18 cellular contexts compared by ENCODE assay signal in the genomic region with DNA sequence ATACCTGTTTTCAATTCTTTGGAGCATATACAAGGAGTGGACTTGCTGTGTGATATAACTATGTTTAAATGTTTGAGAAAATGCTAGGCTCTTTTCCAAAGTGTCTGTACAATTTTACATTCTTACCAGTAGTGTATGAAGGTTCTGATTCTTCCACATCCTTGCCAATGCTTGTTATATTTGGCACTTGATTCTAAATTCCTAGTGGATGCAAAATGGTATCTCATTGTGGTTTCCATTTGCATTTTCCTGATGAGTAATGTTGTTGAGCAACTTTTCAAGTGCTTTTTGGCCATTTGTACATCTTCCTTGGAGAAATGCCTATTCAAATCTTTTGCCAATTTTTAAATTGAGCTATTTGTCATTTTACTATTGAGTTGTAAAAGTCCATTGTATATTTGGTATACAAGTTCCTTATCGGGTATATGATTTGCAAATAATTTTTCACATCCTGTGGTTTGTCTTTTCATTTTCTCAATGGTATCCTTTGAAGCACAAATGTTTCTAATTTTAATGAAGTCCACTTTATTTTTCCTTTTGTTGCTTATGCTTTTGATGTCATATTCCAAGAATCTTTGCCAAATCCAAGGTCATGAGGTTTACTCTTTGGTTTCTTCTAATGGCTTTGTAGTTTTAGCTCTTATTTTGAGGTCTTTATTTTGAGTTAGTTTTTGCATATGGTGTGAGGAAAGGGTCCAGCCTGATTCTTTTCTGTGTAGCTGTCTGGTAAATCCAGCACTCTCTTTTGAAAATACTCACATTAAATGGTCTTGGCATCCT. TPM values are rescaled to one million over a fixed set of nuclear protein-coding genes. Genes with fewer than 3 reads are reported as not detected.
DNase-seq lines count a peak whose midpoint lies in the region; ATAC-seq and TF ChIP-seq lines count a peak whose summit lies in the region.
"Had no signal": no experiment of that assay in that cellular context is flagged by ENCODE, and none has a peak within 500 bp of the region (broad histone marks: within the 10 kb centered on the region; RNA-seq: fewer than 3 reads in every experiment).

No MANE protein-coding gene starts in this region.

- POLR2A ChIA-PET in RWPE1 (lab: Yijun Ruan, JAX; ENCODE audit: low non-redundant PET), result no interaction called here

- no peaks in the 10 kb centered on the region for H3K36me3 Mint-ChIP-seq in Calu3 (ENCODE audit: insufficient read depth, unreplicated experiment)

- H3K27ac ChIP-seq in RWPE1, result no peak overlapping the region
- H3K27ac ChIP-seq: 22Rv1, upper lobe of left lung had no signal

- CTCF ChIA-PET in RWPE1 (lab: Yijun Ruan, JAX) (no interaction called here), Calu3 (lab: Charles Lee) (no interaction called here)

- TF ChIP-seq CTCF in RWPE1 (conservative IDR thresholded peaks at IDR 0.05; ENCODE audit: low read depth), result peak; percentile 34; the same call in 1 of the 2 replicates
- no peak for TF ChIP-seq CTCF in Calu3 (IDR thresholded peaks at IDR 0.05; ENCODE audit: unreplicated experiment)

- DNase-seq in DMS 273 (lab: John Stamatoyannopoulos, UW; ENCODE audit: unreplicated experiment) (peak; percentile 13), DMS 273 treated with DMSO at 0.1 percent for 48 hours (lab: John Stamatoyannopoulos, UW) (no peak), RWPE1 (ENCODE audit: low spot score) (peak; percentile 15), fibroblast of gingiva (ENCODE audit: low read depth) (peak; percentile 98), sciatic nerve (ENCODE audit: low spot score) (no peak), Calu3 (no peak)
- no peak for DNase-seq in central memory CD4-positive, alpha-beta T cell
- DNase-seq: activated CD4-positive, alpha-beta T cell treated with anti-CD3 and anti-CD28 coated beads, Interleukin-2, amount 50 U/mL, for 1 hour; dermis blood vessel endothelial cell; DMS79; H9; KBM-7; NCI-H2029 treated with DMSO at 0.1 percent for 48 hours; nucleus accumbens; stimulated activated CD8-positive, alpha-beta memory T cell treated with anti-CD3 and anti-CD28 coated beads, Interleukin-4, amount 100 ng/mL, for 48 hours; upper lobe of left lung had no signal

- H3K4me3 Mint-ChIP-seq in Calu3 (ENCODE audit: low read depth, unreplicated experiment), result no peak overlapping the region
- H3K4me3 Mint-ChIP-seq: H9 had no signal

- intact Hi-C loops in sciatic nerve (cut with DNase I) (no loop called here), Calu3 (cut with micrococcal nuclease; ENCODE audit: unreplicated experiment) (no loop called here)

- no peaks in the 10 kb centered on the region for H3K27me3 Mint-ChIP-seq in Calu3 (ENCODE audit: unreplicated experiment)

- ATAC-seq in sciatic nerve, result peak; percentile 59
- ATAC-seq in HG03565 (IDR thresholded peaks at IDR 0.05; ENCODE audit: unreplicated experiment), result no peak

- H3K9me3 Mint-ChIP-seq in Calu3 (ENCODE audit: low read depth, unreplicated experiment), result no peaks in the 10 kb centered on the region
- H3K9me3 Mint-ChIP-seq: H9 had no signal

- no peak overlapping the region for H3K27ac Mint-ChIP-seq in Calu3 (ENCODE audit: unreplicated experiment)
- H3K27ac Mint-ChIP-seq: H9 had no signal

- no TSS peak for BruUV-seq in Calu3 (replicated peaks; lab: Mats Ljungman, UMichigan)

- no peaks in the 10 kb centered on the region for H3K4me1 Mint-ChIP-seq in Calu3 (ENCODE audit: low read depth, unreplicated experiment)

RNA-seq across cellular contexts. Expression of gene CWC22, which starts 33.2 kb away (rescaled TPM):
- total RNA-seq in sciatic nerve, result 23.6 TPM
- 19.1 and 20.5 TPM in 2 replicates for total RNA-seq in Calu3 (2022)

Comparison
In these comparisons a context has a peak if more than half of its experiments do, and no peak if none do; other contexts are left out.
1. DNase-seq: peak in DMS 273 (single experiment), RWPE1 (single experiment) and fibroblast of gingiva (single experiment); none in DMS 273 treated with DMSO at 0.1 percent for 48 hours (single experiment), sciatic nerve (single experiment), Calu3 (single experiment) and central memory CD4-positive, alpha-beta T cell (single experiment).